32 cellular contexts compared by ENCODE assay signal in genomic region chr13:108435393-108436149, GRCh38.
"Had no signal": no experiment of that assay in that cellular context is flagged by ENCODE, and none has a peak within 500 bp of the region (broad histone marks: within the 10 kb centered on the region; RNA-seq: fewer than 3 reads in every experiment).

No MANE protein-coding gene starts in this region.

- ATAC-seq: activated CD8-positive, alpha-beta T cell treated with anti-CD3 and anti-CD28 coated beads for 36 hours; activated naive CD4-positive, alpha-beta T cell treated with anti-CD3 and anti-CD28 coated beads, Interleukin-2, amount 50 U/mL, for 72 hours; activated T-cell treated with anti-CD3 and anti-CD28 coated beads, Interleukin-2, amount 50 U/mL, for 4 hours; activated T-cell treated with anti-CD3 and anti-CD28 coated beads, Interleukin-2, amount 50 U/mL, for 72 hours; activated T-helper 17 cell treated with anti-CD3 and anti-CD28 coated beads, Interleukin-2, amount 50 U/mL, for 72 hours had no signal

- H3K27ac ChIP-seq: ascending aorta, cardiac muscle cell, VCaP had no signal

- H3K27me3 ChIP-seq: ascending aorta, cardiac muscle cell had no signal

- DNase-seq: activated B cell treated with CpG ODN at 0.5 μM for 24 hours; activated CD4-positive, alpha-beta memory T cell treated with anti-CD3 and anti-CD28 coated beads for 36 hours; activated CD4-positive, alpha-beta T cell treated with anti-CD3 and anti-CD28 coated beads for 4 hours; activated CD4-positive, alpha-beta T cell treated with anti-CD3 and anti-CD28 coated beads, Interleukin-2, amount 10 ng/mL, durations not matched to agents 24 days and 14 days; activated CD4-positive, alpha-beta T cell treated with anti-CD3 and anti-CD28 coated beads, Interleukin-2, amount 50 U/mL, for 1 hour; activated CD4-positive, alpha-beta T cell treated with anti-CD3 and anti-CD28 coated beads, Interleukin-2, amount 50 U/mL, for 4 hours; activated CD4-positive, CD25-positive, alpha-beta regulatory T cell treated with anti-CD3 and anti-CD28 coated beads, Interleukin-2, amount 50 U/mL, for 72 hours; activated CD8-positive, alpha-beta memory T cell treated with anti-CD3 and anti-CD28 coated beads, Interleukin-2, amount 50 U/mL, for 4 hours; activated CD8-positive, alpha-beta T cell treated with anti-CD3 and anti-CD28 coated beads for 36 hours; activated effector memory CD4-positive, alpha-beta T cell treated with anti-CD3 and anti-CD28 coated beads, Interleukin-2, amount 50 U/mL, for 16 hours; activated gamma-delta T cell treated with Interleukin-2 at 50 U/mL for 16 hours; activated naive CD4-positive, alpha-beta T cell; activated naive CD4-positive, alpha-beta T cell treated with anti-CD3 and anti-CD28 coated beads for 36 hours; activated naive CD4-positive, alpha-beta T cell treated with anti-CD3 and anti-CD28 coated beads, Interleukin-2, amount 50 U/mL, for 16 hours; activated naive CD8-positive, alpha-beta T cell treated with anti-CD3 and anti-CD28 coated beads for 36 hours; activated T-cell treated with anti-CD3 and anti-CD28 coated beads for 4 hours; activated T-cell treated with anti-CD3 and anti-CD28 coated beads, Interleukin-2, amount 50 U/mL, for 1 hour; activated T-cell treated with anti-CD3 and anti-CD28 coated beads, Interleukin-2, amount 50 U/mL, for 4 hours; activated T-cell treated with anti-CD3 and anti-CD28 coated beads, Interleukin-2, amount 50 U/mL, for 72 hours; amygdala; anterior cingulate cortex; caudate nucleus; cerebellar nuclear complex; T-helper 2 cell; T-helper 9 cell had no signal

- FAIRE-seq: bronchial epithelial cell, TTC549 had no signal

- H3K36me3 ChIP-seq: ascending aorta, cardiac muscle cell had no signal

- H3K4me1 ChIP-seq: ascending aorta had no signal

- H3K9me3 ChIP-seq: ascending aorta had no signal

- H3K4me3 ChIP-seq: ascending aorta, cardiac muscle cell had no signal
